8 cellular contexts compared by ENCODE assay signal in genomic region chr1:184838374-184838995, GRCh38.
A peak's percentile ranks its signal among the peaks of the same experiment; 100 is the strongest.
DNase-seq lines count a peak whose midpoint lies in the region; ATAC-seq lines count a peak whose summit lies in the region.

No MANE protein-coding gene starts in this region.

- H3K27ac Mint-ChIP-seq in naive thymus-derived CD8-positive, alpha-beta T cell, result peak overlapping the region in 4 of 10 donors; percentile 20 to 75 (median 67)

- no peaks in the 10 kb centered on the region for H3K9me3 ChIP-seq in adipocyte (ENCODE audit: control insufficient read depth, low read length)

- peak overlapping the region; percentile 73 for H3K4me3 ChIP-seq in adipocyte (ENCODE audit: low read length)

- H3K36me3 ChIP-seq in adipocyte (ENCODE audit: control insufficient read depth, insufficient read depth, low read length, severe bottlenecking), result no peaks in the 10 kb centered on the region

- no peaks in the 10 kb centered on the region for H3K27me3 ChIP-seq in adipocyte (replicated peaks; ENCODE audit: control insufficient read depth, insufficient read depth, low read length)

- H3K4me1 ChIP-seq in adipocyte (ENCODE audit: control insufficient read depth, insufficient read depth, low read length), result peaks cover 34% of the 10 kb centered on the region

- DNase-seq in HT1080 (ENCODE audit: low read depth) (peak; percentile 92), adipocyte (ENCODE audit: low read depth) (peak; percentile 91), hepatic stellate cell (ENCODE audit: low spot score) (peak; percentile 72), superior temporal gyrus (ENCODE audit: extremely low spot score) (peak; percentile 62), NCI-H1092 (lab: John Stamatoyannopoulos, UW) (no peak)
- DNase-seq in naive thymus-derived CD8-positive, alpha-beta T cell, result no peak

- peak overlapping the region; percentile 56 for H3K9ac ChIP-seq in adipocyte (ENCODE audit: low read length)

- H3K4me3 Mint-ChIP-seq in naive thymus-derived CD8-positive, alpha-beta T cell, result no peak overlapping the region

- ATAC-seq in HG02970 (IDR thresholded peaks at IDR 0.05; ENCODE audit: low FRiP score, unreplicated experiment) (no peak), HG02852 (IDR thresholded peaks at IDR 0.05; ENCODE audit: unreplicated experiment) (no peak)
- ATAC-seq in naive thymus-derived CD8-positive, alpha-beta T cell, result no peak

- H3K4me1 Mint-ChIP-seq in naive thymus-derived CD8-positive, alpha-beta T cell, result peaks cover 0 to 27% (median 1%) of the 10 kb centered on the region in 4 donors

- POLR2A ChIA-PET in naive thymus-derived CD8-positive, alpha-beta T cell (lab: Charles Lee), result no interaction called here

- H3K27me3 Mint-ChIP-seq in naive thymus-derived CD8-positive, alpha-beta T cell, result no peaks in the 10 kb centered on the region

- H3K9me3 Mint-ChIP-seq in naive thymus-derived CD8-positive, alpha-beta T cell, result peaks cover 0 to 11% (median 0%) of the 10 kb centered on the region in 9 donors

- peaks cover 0 to 3% (median 0%) of the 10 kb centered on the region in 3 donors for H3K36me3 Mint-ChIP-seq in naive thymus-derived CD8-positive, alpha-beta T cell

Comparison
In these comparisons a context has a peak if more than half of its experiments do, and no peak if none do; other contexts are left out.
1. DNase-seq: peak in HT1080 (single experiment), adipocyte (single experiment), hepatic stellate cell (single experiment) and superior temporal gyrus (single experiment); none in NCI-H1092 (single experiment) and naive thymus-derived CD8-positive, alpha-beta T cell (0 of 10).